ENCODE assay signal across 1 cellular context in genomic region chr5:136080483-136081180, GRCh38.
TF ChIP-seq lines count a peak whose summit lies in the region.

No MANE protein-coding gene starts in this region.

TF ChIP-seq in endothelial cell of umbilical vein, 7 proteins besides CTCF, POLR2A, EP300 and RAD21:
- TF ChIP-seq JUN (IDR thresholded peaks at IDR 0.05; ENCODE audit: borderline replicate concordance, insufficient read depth, insufficient read length, low read depth) (no peak), POLR2AphosphoS5 (IDR thresholded peaks at IDR 0.05; ENCODE audit: insufficient read depth, low read depth, low read length) (peak; percentile 50), MAX (IDR thresholded peaks at IDR 0.05; ENCODE audit: insufficient read depth, insufficient read length) (peak; percentile 77), MYC (IDR thresholded peaks at IDR 0.05; ENCODE audit: low read depth, low read length) (no peak), GATA2 (IDR thresholded peaks at IDR 0.05; ENCODE audit: insufficient read depth, insufficient read length, low read depth, low read length) (peak; percentile 28)
